Comparison of ENCODE assay signal across 1 cellular context in genomic region chr1:30853350-30853749, GRCh38.
TF ChIP-seq lines count a peak whose summit lies in the region.

No MANE protein-coding gene starts in this region.

TF ChIP-seq in HCT116, 20 proteins besides CTCF, POLR2A, EP300 and RAD21:
- TF ChIP-seq, protein P1, sequence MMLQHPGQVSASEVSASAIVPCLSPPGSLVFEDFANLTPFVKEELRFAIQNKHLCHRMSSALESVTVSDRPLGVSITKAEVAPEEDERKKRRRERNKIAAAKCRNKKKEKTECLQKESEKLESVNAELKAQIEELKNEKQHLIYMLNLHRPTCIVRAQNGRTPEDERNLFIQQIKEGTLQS (IDR thresholded peaks at IDR 0.05) = no peak
- TF ChIP-seq JUND (IDR thresholded peaks at IDR 0.05) = no peak
- no peak for TF ChIP-seq REST (IDR thresholded peaks at IDR 0.05; ENCODE audit: low read depth)
- no peak for TF ChIP-seq FOSL1 (IDR thresholded peaks at IDR 0.05; ENCODE audit: low read depth)
- TF ChIP-seq SRF (IDR thresholded peaks at IDR 0.05; ENCODE audit: low read depth) = no peak
- no peak for TF ChIP-seq EGR1 (IDR thresholded peaks at IDR 0.05; ENCODE audit: low read depth)
- TF ChIP-seq YY1 (IDR thresholded peaks at IDR 0.05; ENCODE audit: extremely low read depth, insufficient replicate concordance, low read depth, low read length) = no peak
- TF ChIP-seq, protein P2, sequence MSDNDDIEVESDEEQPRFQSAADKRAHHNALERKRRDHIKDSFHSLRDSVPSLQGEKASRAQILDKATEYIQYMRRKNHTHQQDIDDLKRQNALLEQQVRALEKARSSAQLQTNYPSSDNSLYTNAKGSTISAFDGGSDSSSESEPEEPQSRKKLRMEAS (IDR thresholded peaks at IDR 0.05) = no peak
- TF ChIP-seq, protein P3, sequence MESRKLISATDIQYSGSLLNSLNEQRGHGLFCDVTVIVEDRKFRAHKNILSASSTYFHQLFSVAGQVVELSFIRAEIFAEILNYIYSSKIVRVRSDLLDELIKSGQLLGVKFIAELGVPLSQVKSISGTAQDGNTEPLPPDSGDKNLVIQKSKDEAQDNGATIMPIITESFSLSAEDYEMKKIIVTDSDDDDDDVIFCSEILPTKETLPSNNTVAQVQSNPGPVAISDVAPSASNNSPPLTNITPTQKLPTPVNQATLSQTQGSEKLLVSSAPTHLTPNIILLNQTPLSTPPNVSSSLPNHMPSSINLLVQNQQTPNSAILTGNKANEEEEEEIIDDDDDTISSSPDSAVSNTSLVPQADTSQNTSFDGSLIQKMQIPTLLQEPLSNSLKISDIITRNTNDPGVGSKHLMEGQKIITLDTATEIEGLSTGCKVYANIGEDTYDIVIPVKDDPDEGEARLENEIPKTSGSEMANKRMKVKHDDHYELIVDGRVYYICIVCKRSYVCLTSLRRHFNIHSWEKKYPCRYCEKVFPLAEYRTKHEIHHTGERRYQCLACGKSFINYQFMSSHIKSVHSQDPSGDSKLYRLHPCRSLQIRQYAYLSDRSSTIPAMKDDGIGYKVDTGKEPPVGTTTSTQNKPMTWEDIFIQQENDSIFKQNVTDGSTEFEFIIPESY (IDR thresholded peaks at IDR 0.05; ENCODE audit: extremely low read depth, insufficient replicate concordance, low read length) = no peak
- TF ChIP-seq ZFX (IDR thresholded peaks at IDR 0.05) = no peak
- no peak for TF ChIP-seq ELF1 (IDR thresholded peaks at IDR 0.05; ENCODE audit: borderline replicate concordance, low read depth)
- no peak for TF ChIP-seq EZH2phosphoT487 (IDR thresholded peaks at IDR 0.05; ENCODE audit: borderline replicate concordance)
- no peak for TF ChIP-seq POLR2AphosphoS5 (IDR thresholded peaks at IDR 0.05; ENCODE audit: low read depth, low read length)
